1 cellular context compared by ENCODE assay signal in genomic region chr6:107957909-107958688, GRCh38.
TF ChIP-seq lines count a peak whose summit lies in the region.

Gene SEC63, minus strand, starts transcription at chr6:107958208. Its CDS starts 199 bp downstream, at chr6:107958009.

TF ChIP-seq in HepG2, 621 proteins besides CTCF, POLR2A, EP300 and RAD21 (continued from another document and continues in another):
- TF ChIP-seq ZFP37 (CRISPR knock-in tag; IDR thresholded peaks at IDR 0.05; ENCODE audit: borderline replicate concordance) = no peak
- TF ChIP-seq ZNF724P (CRISPR knock-in tag; IDR thresholded peaks at IDR 0.05; ENCODE audit: borderline replicate concordance) = no peak
- no peak; the same call in 1 of the 2 replicates for TF ChIP-seq THAP9 (CRISPR knock-in tag; IDR thresholded peaks at IDR 0.05; ENCODE audit: borderline replicate concordance)
- TF ChIP-seq TBP (CRISPR knock-in tag; IDR thresholded peaks at IDR 0.05) = no peak
- TF ChIP-seq NFE2L1 (CRISPR knock-in tag; IDR thresholded peaks at IDR 0.05; ENCODE audit: borderline replicate concordance) = no peak
- no peak for TF ChIP-seq PCBP2 (optimal IDR thresholded peaks at IDR 0.05; ENCODE audit: low read depth, low read length, poor library complexity, severe bottlenecking)
- TF ChIP-seq PRDM15 (CRISPR knock-in tag; IDR thresholded peaks at IDR 0.05) = no peak
- no peak for TF ChIP-seq ZSCAN22 (CRISPR knock-in tag; IDR thresholded peaks at IDR 0.05)
- TF ChIP-seq TRIM24 (CRISPR knock-in tag; IDR thresholded peaks at IDR 0.05) = no peak
- no peak for TF ChIP-seq LRRFIP1 (CRISPR knock-in tag; conservative IDR thresholded peaks at IDR 0.05)
- no peak for TF ChIP-seq SCMH1 (CRISPR knock-in tag; IDR thresholded peaks at IDR 0.05; ENCODE audit: borderline replicate concordance)
- TF ChIP-seq ZNF513 (CRISPR knock-in tag; conservative IDR thresholded peaks at IDR 0.05) = no peak
- TF ChIP-seq HNRNPUL1 (IDR thresholded peaks at IDR 0.05; ENCODE audit: low read depth, low read length) = 0 out of 2 replicates have a peak, but pooled peaks have one; percentile 32
- TF ChIP-seq ZNF274 (CRISPR knock-in tag; IDR thresholded peaks at IDR 0.05) = peak; percentile 45; the same call in 1 of the 2 replicates
- peak; percentile 75 for TF ChIP-seq ATF7-NPFF (CRISPR knock-in tag; IDR thresholded peaks at IDR 0.05; ENCODE audit: low read depth)
- no peak for TF ChIP-seq ZNF34 (CRISPR knock-in tag; IDR thresholded peaks at IDR 0.05; ENCODE audit: borderline replicate concordance)
- TF ChIP-seq ZNF407 (CRISPR knock-in tag; IDR thresholded peaks at IDR 0.05; ENCODE audit: not compliant biosample characterization) = no peak
- TF ChIP-seq ZNF224 (CRISPR knock-in tag; IDR thresholded peaks at IDR 0.05) = no peak
- TF ChIP-seq UBTF (CRISPR knock-in tag; IDR thresholded peaks at IDR 0.05) = peak; percentile 65
- TF ChIP-seq AGO1 (IDR thresholded peaks at IDR 0.05; ENCODE audit: low read depth, low read length, poor library complexity, severe bottlenecking) = no peak
- TF ChIP-seq ZC3H13 (CRISPR knock-in tag; IDR thresholded peaks at IDR 0.05) = peak; percentile 22; the same call in 1 of the 2 replicates
- peak; percentile 84 for TF ChIP-seq SPEN (CRISPR knock-in tag; IDR thresholded peaks at IDR 0.05; ENCODE audit: low read depth)
- TF ChIP-seq ZNF138 (CRISPR knock-in tag; IDR thresholded peaks at IDR 0.05; ENCODE audit: low read depth) = no peak
- no peak for TF ChIP-seq IKZF4 (CRISPR knock-in tag; IDR thresholded peaks at IDR 0.05; ENCODE audit: borderline replicate concordance, low read depth, not compliant biosample characterization)
- no peak for TF ChIP-seq PTBP1 (IDR thresholded peaks at IDR 0.05; ENCODE audit: low read depth, low read length, poor library complexity, severe bottlenecking)
- TF ChIP-seq ZNF512 (CRISPR knock-in tag; IDR thresholded peaks at IDR 0.05) = no peak
- TF ChIP-seq MLLT10 (CRISPR knock-in tag; IDR thresholded peaks at IDR 0.05) = no peak
- TF ChIP-seq CSRNP1 (CRISPR knock-in tag; IDR thresholded peaks at IDR 0.05) = no peak
- TF ChIP-seq MYC (CRISPR knock-in tag; IDR thresholded peaks at IDR 0.05; ENCODE audit: borderline replicate concordance) = peak; percentile 88
